In genomic region chr9:129954868-129955550, GRCh38 we compare ENCODE assay signal across 9 cellular contexts.
A peak's percentile ranks its signal among the peaks of the same experiment; 100 is the strongest.
DNase-seq lines count a peak whose midpoint lies in the region; FAIRE-seq and TF ChIP-seq lines count a peak whose summit lies in the region.
"Had no signal": no experiment of that assay in that cellular context is flagged by ENCODE, and none has a peak within 500 bp of the region (broad histone marks: within the 10 kb centered on the region; RNA-seq: fewer than 3 reads in every experiment).

No MANE protein-coding gene starts in this region.

- TF ChIP-seq EP300 in sigmoid colon (IDR thresholded peaks at IDR 0.05): no peak

- TF ChIP-seq POLR2A in sigmoid colon (IDR thresholded peaks at IDR 0.05): no peak

- peaks cover 12 to 23% of the 10 kb centered on the region in 2 experiments for H3K36me3 ChIP-seq in HEK293 (ENCODE audit: control insufficient read depth in 2 of 2, insufficient read depth in 1 of 2, low read length in 2 of 2)
- H3K36me3 ChIP-seq in sigmoid colon: peaks cover 10 to 58% (median 15%) of the 10 kb centered on the region in 4 donors

- no peaks in the 10 kb centered on the region for H3K27me3 ChIP-seq in dorsolateral prefrontal cortex
- H3K27me3 ChIP-seq in sigmoid colon: no peaks in the 10 kb centered on the region

- H3K27ac ChIP-seq in HEK293 (ENCODE audit: extremely low read depth, low read depth, low read length) (no peak overlapping the region), RWPE1 (peak overlapping the region; percentile 7; the same call in 1 of the 2 replicates), dorsolateral prefrontal cortex (peak overlapping the region in 57 of 59 donors; percentile 0 to 99 (median 72)), sigmoid colon (peak overlapping the region; percentile 50 to 88 (median 57))

- TF ChIP-seq CTCF in HEK293 (tag by site-specific recombination; IDR thresholded peaks at IDR 0.05) (no peak), RWPE1 (conservative IDR thresholded peaks at IDR 0.05; ENCODE audit: low read depth) (no peak), dorsolateral prefrontal cortex (IDR thresholded peaks at IDR 0.05 in 54 of 56, conservative IDR thresholded peaks at IDR 0.05 in 2 of 56; ENCODE audit: low read depth in 1 of 56, partially characterized antibody in 56 of 56) (no peak), sigmoid colon (IDR thresholded peaks at IDR 0.05) (no peak)

- CTCF ChIA-PET in HEK293 (lab: Yijun Ruan, JAX): interaction anchor here (0.6 to 0.7 kb wide), 2 partner anchors 38 to 233 kb away, joined by 3 read pairs; no protein-coding TSS in a partner anchor
- CTCF ChIA-PET in RWPE1 (lab: Yijun Ruan, JAX): interaction anchor here (0.6 to 0.7 kb wide), 3 partner anchors 37 to 472 kb away, joined by 3 read pairs; no protein-coding TSS in a partner anchor

- H3K4me3 ChIP-seq in HEK293 (ENCODE audit: low read depth, low read length) (no peak overlapping the region), dorsolateral prefrontal cortex (no peak overlapping the region), sigmoid colon (no peak overlapping the region)

- DNase-seq in RWPE1 (ENCODE audit: low spot score): no peak
- no peak for DNase-seq in dorsolateral prefrontal cortex
- DNase-seq in sigmoid colon: no peak
- no peak for DNase-seq in frontal cortex (ENCODE audit: low spot score in 2 of 2)
- DNase-seq in effector CD4-positive, alpha-beta T cell: no peak
- no peak for DNase-seq in NCI-H1417 treated with DMSO at 0.1 percent for 48 hours (lab: John Stamatoyannopoulos, UW)
- DNase-seq: central memory CD4-positive, alpha-beta T cell; NCI-H1092 treated with DMSO at 0.1 percent for 48 hours had no signal

- FAIRE-seq in frontal cortex (lab: Jason Lieb, UNC): no peak

- 71 to 81% methylated on average over 6 of the region's 6 CpGs for WGBS in sigmoid colon, 2 donors

- intact Hi-C loops in dorsolateral prefrontal cortex (cut with DNase I): no loop called here
- intact Hi-C loops in sigmoid colon (cut with DNase I): no loop called here

- H3K9me3 ChIP-seq in HEK293 (ENCODE audit: control insufficient read depth, insufficient read depth, low read depth, low read length): no peaks in the 10 kb centered on the region
- H3K9me3 ChIP-seq in sigmoid colon: no peaks in the 10 kb centered on the region

- H3K4me1 ChIP-seq in HEK293 (ENCODE audit: control insufficient read depth, insufficient read depth, low read length) (no peaks in the 10 kb centered on the region), sigmoid colon (peaks cover 0 to 37% (median 16%) of the 10 kb centered on the region in 4 donors)

- POLR2A ChIA-PET in HEK293 (lab: Yijun Ruan, JAX): interaction anchor here (1.0 kb wide), 1 partner anchor 45 kb away, joined by 3 read pairs; no protein-coding TSS in a partner anchor
- POLR2A ChIA-PET in RWPE1 (lab: Yijun Ruan, JAX; ENCODE audit: low non-redundant PET): no interaction called here

TF ChIP-seq in HEK293, 187 proteins besides CTCF, POLR2A, EP300 and RAD21:
- TF ChIP-seq ZFP3 (tag by site-specific recombination; IDR thresholded peaks at IDR 0.05; ENCODE audit: low read depth) (no peak), ZBTB17 (tag by site-specific recombination; IDR thresholded peaks at IDR 0.05) (0 out of 2 replicates have a peak, but pooled peaks have one; percentile 21)
